10 cellular contexts compared by ENCODE assay signal in genomic region chrX:16671005-16671404, GRCh38. TPM values are rescaled to one million over a fixed set of nuclear protein-coding genes. Genes with fewer than 3 reads are reported as not detected.
A peak's percentile ranks its signal among the peaks of the same experiment; 100 is the strongest.
DNase-seq lines count a peak whose midpoint lies in the region; ATAC-seq, FAIRE-seq and TF ChIP-seq lines count a peak whose summit lies in the region.
"Had no signal": no experiment of that assay in that cellular context is flagged by ENCODE, and none has a peak within 500 bp of the region (broad histone marks: within the 10 kb centered on the region; RNA-seq: fewer than 3 reads in every experiment).

No MANE protein-coding gene starts in this region.

- no TSS peak for BruUV-seq in endothelial cell of umbilical vein (replicated peaks; lab: Mats Ljungman, UMichigan)

- H3K79me2 ChIP-seq in endothelial cell of umbilical vein (ENCODE audit: control insufficient read depth, insufficient read depth, low read length) (no peaks in the 10 kb centered on the region), parathyroid adenoma (no peaks in the 10 kb centered on the region)

- no peak for ATAC-seq in upper lobe of left lung (ENCODE audit: low FRiP score in 2 of 2)

- H3K27ac ChIP-seq in endothelial cell of umbilical vein (ENCODE audit: insufficient read depth, low read depth, low read length): no peak overlapping the region
- no peak overlapping the region for H3K27ac ChIP-seq in parathyroid adenoma
- H3K27ac ChIP-seq in Peyer's patch: no peak overlapping the region
- no peak overlapping the region for H3K27ac ChIP-seq in upper lobe of left lung
- H3K27ac ChIP-seq: SJSA1 had no signal

- H3K27me3 ChIP-seq in HAP-1 (ENCODE audit: low read depth) (no peaks in the 10 kb centered on the region), endothelial cell of umbilical vein (ENCODE audit: control insufficient read depth in 2 of 2, insufficient read depth in 2 of 2, low read length in 2 of 2) (no peaks in the 10 kb centered on the region), parathyroid adenoma (ENCODE audit: control insufficient read depth, insufficient read depth, low read length) (no peaks in the 10 kb centered on the region), Peyer's patch (no peaks in the 10 kb centered on the region), upper lobe of left lung (no peaks in the 10 kb centered on the region)
- H3K27me3 ChIP-seq: SJSA1 had no signal

- no peak for TF ChIP-seq EP300 in upper lobe of left lung (IDR thresholded peaks at IDR 0.05)

- H2AFZ ChIP-seq in endothelial cell of umbilical vein (ENCODE audit: low read depth, low read length) (no peak overlapping the region), parathyroid adenoma (no peak overlapping the region)

- dilution Hi-C loops in endothelial cell of umbilical vein (cut with MboI; ENCODE audit: extremely low pct_ligation_motif_present, low sequenced_read_pairs): no loop called here

- H4K20me1 ChIP-seq in endothelial cell of umbilical vein (replicated peaks; ENCODE audit: control insufficient read depth, extremely low read depth, insufficient read depth, low read length): no peaks in the 10 kb centered on the region

- in situ Hi-C loops in HAP-1 (cut with MboI; ENCODE audit: low sequenced_read_pairs): no loop called here
- in situ Hi-C loops in SK-MEL-5 (cut with HindIII; ENCODE audit: low pct_unique_long_range_greater_than_20kb, low sequenced_read_pairs): no loop called here

- TF ChIP-seq CTCF in endothelial cell of umbilical vein (IDR thresholded peaks at IDR 0.05; ENCODE audit: extremely low read depth in 1 of 2, insufficient read depth in 1 of 2, low read depth in 1 of 2, low read length in 2 of 2): peak in 1 of 2 donors; percentile 14
- TF ChIP-seq CTCF in parathyroid adenoma (IDR thresholded peaks at IDR 0.05): peak; percentile 34
- peak in 3 of 6 experiments; percentile 19 to 47 (median 32) for TF ChIP-seq CTCF in Peyer's patch (IDR thresholded peaks at IDR 0.05)
- peak in 1 of 6 experiments; percentile 6 for TF ChIP-seq CTCF in upper lobe of left lung (IDR thresholded peaks at IDR 0.05)

- H3K4me1 ChIP-seq in HAP-1: peaks cover 4% of the 10 kb centered on the region
- no peaks in the 10 kb centered on the region for H3K4me1 ChIP-seq in endothelial cell of umbilical vein (ENCODE audit: control insufficient read depth, extremely low read depth, insufficient read depth, low read length)
- H3K4me1 ChIP-seq in parathyroid adenoma: no peaks in the 10 kb centered on the region
- no peaks in the 10 kb centered on the region for H3K4me1 ChIP-seq in Peyer's patch
- H3K4me1 ChIP-seq in upper lobe of left lung: no peaks in the 10 kb centered on the region

- H3K36me3 ChIP-seq in HAP-1 (replicated peaks) (peaks cover 35% of the 10 kb centered on the region), endothelial cell of umbilical vein (ENCODE audit: control insufficient read depth in 2 of 2, extremely low read depth in 1 of 2, insufficient read depth in 2 of 2, low read length in 2 of 2) (peaks cover 0 to 3% of the 10 kb centered on the region in 2 experiments), parathyroid adenoma (ENCODE audit: control insufficient read depth, insufficient read depth, low read length) (no peaks in the 10 kb centered on the region), Peyer's patch (no peaks in the 10 kb centered on the region), upper lobe of left lung (peaks cover 0 to 18% (median under 1%) of the 10 kb centered on the region in 4 donors)
- H3K36me3 ChIP-seq: SJSA1 had no signal

- H3K9ac ChIP-seq in endothelial cell of umbilical vein (replicated peaks; ENCODE audit: extremely low read depth, insufficient read depth, low read length): no peak overlapping the region
- H3K9ac ChIP-seq in parathyroid adenoma: no peak overlapping the region

- H3K4me2 ChIP-seq in endothelial cell of umbilical vein (ENCODE audit: insufficient read depth, low read length) (no peak overlapping the region), parathyroid adenoma (ENCODE audit: low read length) (no peak overlapping the region)

- FAIRE-seq in endothelial cell of umbilical vein (lab: Jason Lieb, UNC): peak; percentile 15

- POLR2A ChIA-PET in endothelial cell of umbilical vein (lab: Charles Lee): interaction anchor here (0.7 kb wide), 1 partner anchor 227 kb away, joined by 6 read pairs; no protein-coding TSS in a partner anchor

- intact Hi-C loops in endothelial cell of umbilical vein (cut with micrococcal nuclease): loop anchor here (1.0 to 5.0 kb wide), 3 partner anchors 235 to 739 kb away; partner anchors contain the start of gene GRPR

- no peak overlapping the region for H3K4me3 ChIP-seq in HAP-1
- H3K4me3 ChIP-seq in endothelial cell of umbilical vein (replicated peaks in 1 of 3; ENCODE audit: insufficient read depth in 1 of 3, low read depth in 1 of 3, low read length in 3 of 3): no peak overlapping the region
- H3K4me3 ChIP-seq in parathyroid adenoma (ENCODE audit: low read depth, low read length): no peak overlapping the region
- no peak overlapping the region for H3K4me3 ChIP-seq in Peyer's patch
- no peak overlapping the region for H3K4me3 ChIP-seq in upper lobe of left lung
- H3K4me3 ChIP-seq: SJSA1 had no signal

- CTCF ChIA-PET in endothelial cell of umbilical vein (lab: Charles Lee): interaction anchor here (1.0 to 4.7 kb wide), 6 partner anchors 13 to 549 kb away, joined by 3 to 38 read pairs (median 8); partner anchors contain the start of gene GRPR

- DNase-seq in D341Med (ENCODE audit: low spot score) (peak; percentile 38), HAP-1 (ENCODE audit: low spot score in 2 of 2) (peak; percentile 53 to 57), SK-MEL-5 (ENCODE audit: low read depth, low spot score) (peak; percentile 60), endothelial cell of umbilical vein (ENCODE audit: low read depth, low spot score) (peak; percentile 56), Peyer's patch (no peak), upper lobe of left lung (no peak), NCI-H128 (lab: John Stamatoyannopoulos, UW; ENCODE audit: unreplicated experiment) (no peak)

- TF ChIP-seq POLR2A in endothelial cell of umbilical vein (IDR thresholded peaks at IDR 0.05; ENCODE audit: low read depth, low read length) (no peak), Peyer's patch (IDR thresholded peaks at IDR 0.05) (no peak), upper lobe of left lung (IDR thresholded peaks at IDR 0.05) (no peak)

- no peaks in the 10 kb centered on the region for H3K9me1 ChIP-seq in endothelial cell of umbilical vein (replicated peaks; ENCODE audit: control insufficient read depth, extremely low read depth, insufficient read depth, low read length)

- H3K9me3 ChIP-seq in HAP-1 (no peaks in the 10 kb centered on the region), endothelial cell of umbilical vein (replicated peaks; ENCODE audit: control insufficient read depth, insufficient read depth, low read length) (no peaks in the 10 kb centered on the region), parathyroid adenoma (ENCODE audit: control insufficient read depth, low read length) (no peaks in the 10 kb centered on the region), Peyer's patch (no peaks in the 10 kb centered on the region), upper lobe of left lung (no peaks in the 10 kb centered on the region)
- H3K9me3 ChIP-seq: SJSA1 had no signal

TF ChIP-seq in endothelial cell of umbilical vein, 7 proteins besides CTCF, POLR2A, EP300 and RAD21 (continues in another document):
- TF ChIP-seq EZH2 (IDR thresholded peaks at IDR 0.05; ENCODE audit: borderline replicate concordance, low read depth, low read length, severe bottlenecking): no peak

RNA-seq across cellular contexts. Expression of gene S100G, which starts 21.0 kb away (rescaled TPM):
- not detected in 2 replicates for total RNA-seq in SK-MEL-5 (2014; rRNA removed; shearing (Covaris generic))
- polyA plus RNA-seq in SK-MEL-5 (2015; cell fraction: cytosol; rRNA removed): not detected in 2 replicates
- not detected in 2 replicates for polyA plus RNA-seq in SK-MEL-5 (2015; cell fraction: nucleus; rRNA removed)
- total RNA-seq in endothelial cell of umbilical vein (not detected in 2 replicates), Peyer's patch (not detected), upper lobe of left lung (under 1 TPM in 1 of 6 donors, not detected in 5; 0.54 TPM)
- not detected in 2 replicates for polyA plus RNA-seq in endothelial cell of umbilical vein
- polyA plus RNA-seq in endothelial cell of umbilical vein (2011; cell fraction: cytosol; rRNA removed): not detected in 2 replicates
- polyA plus RNA-seq in endothelial cell of umbilical vein (2011; cell fraction: nucleus; rRNA removed): not detected in 2 replicates
- not detected in 2 replicates for polyA plus RNA-seq in endothelial cell of umbilical vein (2012)
- not detected in 2 replicates for polyA minus RNA-seq in endothelial cell of umbilical vein
- polyA minus RNA-seq in endothelial cell of umbilical vein (2011; cell fraction: cytosol; rRNA and poly(A)+ RNA removed): not detected
- polyA minus RNA-seq in endothelial cell of umbilical vein (2011; cell fraction: nucleus; rRNA and poly(A)+ RNA removed): not detected in 2 replicates
- total RNA-seq: mononuclear cell, SJSA1 had no signal

RNA-seq across cellular contexts. Expression of gene CTPS2, which starts 41.5 kb away (rescaled TPM):
- 7.4 and 8.1 TPM in 2 replicates for total RNA-seq in SK-MEL-5 (2014; rRNA removed; shearing (Covaris generic))
- polyA plus RNA-seq in SK-MEL-5 (2015; cell fraction: cytosol; rRNA removed): 2.9 and 4.2 TPM in 2 replicates
- polyA plus RNA-seq in SK-MEL-5 (2015; cell fraction: nucleus; rRNA removed): 5.6 and 19.9 TPM in 2 replicates
- total RNA-seq in endothelial cell of umbilical vein: 15.1 and 15.7 TPM in 2 replicates
- polyA plus RNA-seq in endothelial cell of umbilical vein: 6.4 and 7.4 TPM in 2 replicates
- 5.6 and 6.2 TPM in 2 replicates for polyA plus RNA-seq in endothelial cell of umbilical vein (2011; cell fraction: cytosol; rRNA removed)
- polyA plus RNA-seq in endothelial cell of umbilical vein (2011; cell fraction: nucleus; rRNA removed): 18.8 and 20.4 TPM in 2 replicates
- 13.9 and 14.1 TPM in 2 replicates for polyA plus RNA-seq in endothelial cell of umbilical vein (2012)
- polyA minus RNA-seq in endothelial cell of umbilical vein: 13.9 and 17.2 TPM in 2 replicates
- 15.4 TPM for polyA minus RNA-seq in endothelial cell of umbilical vein (2011; cell fraction: cytosol; rRNA and poly(A)+ RNA removed)
- polyA minus RNA-seq in endothelial cell of umbilical vein (2011; cell fraction: nucleus; rRNA and poly(A)+ RNA removed): 21.4 and 21.9 TPM in 2 replicates
- 10 to 100 TPM; 16.5 to 35.1 (median 23.9) TPM for total RNA-seq in Peyer's patch
- total RNA-seq in upper lobe of left lung: 10 to 100 TPM in 3 of 6 donors, 1 to 10 TPM in 3; 5.1 to 30.1 (median 10.7) TPM

RNA-seq across cellular contexts. Expression of gene SYAP1, which starts 48.4 kb away (rescaled TPM):
- 33.7 and 35.0 TPM in 2 replicates for total RNA-seq in SK-MEL-5 (2014; rRNA removed; shearing (Covaris generic))
- 19.2 and 21.7 TPM in 2 replicates for polyA plus RNA-seq in SK-MEL-5 (2015; cell fraction: cytosol; rRNA removed)
- 7.4 and 15.7 TPM in 2 replicates for polyA plus RNA-seq in SK-MEL-5 (2015; cell fraction: nucleus; rRNA removed)
- total RNA-seq in endothelial cell of umbilical vein: 21.9 and 22.2 TPM in 2 replicates
- 2.6 and 3.4 TPM in 2 replicates for polyA plus RNA-seq in endothelial cell of umbilical vein
- polyA plus RNA-seq in endothelial cell of umbilical vein (2011; cell fraction: cytosol; rRNA removed): 5.4 and 6.6 TPM in 2 replicates
- polyA plus RNA-seq in endothelial cell of umbilical vein (2011; cell fraction: nucleus; rRNA removed): 3.5 and 4.2 TPM in 2 replicates
- 14.5 and 16.0 TPM in 2 replicates for polyA plus RNA-seq in endothelial cell of umbilical vein (2012)
- 5.4 and 6.7 TPM in 2 replicates for polyA minus RNA-seq in endothelial cell of umbilical vein
- 13.3 TPM for polyA minus RNA-seq in endothelial cell of umbilical vein (2011; cell fraction: cytosol; rRNA and poly(A)+ RNA removed)
- 3.7 and 5.4 TPM in 2 replicates for polyA minus RNA-seq in endothelial cell of umbilical vein (2011; cell fraction: nucleus; rRNA and poly(A)+ RNA removed)
- 10 to 100 TPM; 19.8 to 43.4 (median 34.8) TPM for total RNA-seq in Peyer's patch
- 10 to 100 TPM; 12.6 to 41.2 (median 22.6) TPM for total RNA-seq in upper lobe of left lung

Comparison
In these comparisons a context has a peak if more than half of its experiments do, and no peak if none do; other contexts are left out.
1. DNase-seq: peak in D341Med (single experiment), HAP-1 (2 of 2), SK-MEL-5 (single experiment) and endothelial cell of umbilical vein (single experiment); none in Peyer's patch (0 of 3), upper lobe of left lung (0 of 2) and NCI-H128 (single experiment).